In genomic region chr2:85156141-85156540, GRCh38 we compare ENCODE assay signal across 27 cellular contexts. TPM values are rescaled to one million over a fixed set of nuclear protein-coding genes. Genes with fewer than 3 reads are reported as not detected.
DNase-seq lines count a peak whose midpoint lies in the region; ATAC-seq, FAIRE-seq and TF ChIP-seq lines count a peak whose summit lies in the region.
"Had no signal": no experiment of that assay in that cellular context is flagged by ENCODE, and none has a peak within 500 bp of the region (broad histone marks: within the 10 kb centered on the region; RNA-seq: fewer than 3 reads in every experiment).

No MANE protein-coding gene starts in this region.

- in situ Hi-C loops in IMR-90 (cut with MboI; ENCODE audit: low sequenced_read_pairs), result no loop called here
- in situ Hi-C loops in K562 (cut with MboI), result no loop called here

- no peak for TF ChIP-seq EP300 in K562 (IDR thresholded peaks at IDR 0.05; ENCODE audit: low read length)

- H3K79me2 ChIP-seq in K562 (ENCODE audit: control insufficient read depth, insufficient read depth, low read length), result no peaks in the 10 kb centered on the region

- no peak overlapping the region for H3K56ac ChIP-seq in IMR-90 (ENCODE audit: extremely low read depth, insufficient read depth, low read length)

- H3K9me3 ChIP-seq in IMR-90 (ENCODE audit: control insufficient read depth, insufficient read depth, low read length) (no peaks in the 10 kb centered on the region), K562 (replicated peaks; ENCODE audit: control insufficient read depth, insufficient read depth, low read depth, low read length) (no peaks in the 10 kb centered on the region)

- no TSS peak for BruUV-seq in IMR-90 (replicated peaks; lab: Mats Ljungman, UMichigan)
- BruUV-seq in K562 (replicated peaks; lab: Mats Ljungman, UMichigan), result no TSS peak

- TF ChIP-seq POLR2A in IMR-90 (IDR thresholded peaks at IDR 0.05; ENCODE audit: low read depth, low read length) (no peak), K562 (conservative IDR thresholded peaks at IDR 0.05) (no peak)

- H3K4me3 Mint-ChIP-seq in progenitor cell of endocrine pancreas (ENCODE audit: low read depth), result no peak overlapping the region
- H3K4me3 Mint-ChIP-seq in nephron progenitor cell, result no peak overlapping the region
- H3K4me3 Mint-ChIP-seq: activated naive CD8-positive, alpha-beta T cell treated with anti-CD3 and anti-CD28 coated beads, Interleukin-2, amount 50 U/mL, for 24 hours; CD8-positive, alpha-beta memory T cell; memory B cell; natural killer cell treated with Interleukin-12 subunit alpha and Interleukin-12 subunit beta and Interleukin-15 and Interleukin-18, amount 100 ng/mL, for 72 hours; stimulated activated effector memory CD8-positive, alpha-beta T cell treated with anti-CD3 and anti-CD28 coated beads, Interleukin-12 subunit alpha, Interleukin-12 subunit beta, amount 100 ng/mL, for 72 hours; T-helper 1 cell treated with Interleukin-12 subunit alpha and Interleukin-12 subunit beta and Interleukin-4 antibody, amounts not matched to agents 30 μg/mL and 1 μg/mL, for 36 hours had no signal

- dilution Hi-C loops in IMR-90 (cut with HindIII; ENCODE audit: low sequenced_read_pairs, unreplicated experiment), result no loop called here

- no peaks in the 10 kb centered on the region for H3K9me3 Mint-ChIP-seq in progenitor cell of endocrine pancreas (ENCODE audit: low read depth)
- no peaks in the 10 kb centered on the region for H3K9me3 Mint-ChIP-seq in nephron progenitor cell
- H3K9me3 Mint-ChIP-seq: activated naive CD8-positive, alpha-beta T cell treated with anti-CD3 and anti-CD28 coated beads, Interleukin-2, amount 50 U/mL, for 24 hours; CD8-positive, alpha-beta memory T cell; memory B cell; natural killer cell treated with Interleukin-12 subunit alpha and Interleukin-12 subunit beta and Interleukin-15 and Interleukin-18, amount 100 ng/mL, for 72 hours; stimulated activated effector memory CD8-positive, alpha-beta T cell treated with anti-CD3 and anti-CD28 coated beads, Interleukin-12 subunit alpha, Interleukin-12 subunit beta, amount 100 ng/mL, for 72 hours; T-helper 1 cell treated with Interleukin-12 subunit alpha and Interleukin-12 subunit beta and Interleukin-4 antibody, amounts not matched to agents 30 μg/mL and 1 μg/mL, for 36 hours had no signal

- H3K23ac ChIP-seq in IMR-90 (ENCODE audit: low read depth, low read length), result no peak overlapping the region

- TF ChIP-seq RAD21 in IMR-90 (IDR thresholded peaks at IDR 0.05; ENCODE audit: low read length) (no peak), K562 (CRISPR knock-in tag; conservative IDR thresholded peaks at IDR 0.05 in 1 of 2, IDR thresholded peaks at IDR 0.05 in 1 of 2) (no peak)

- peaks cover 28 to 84% of the 10 kb centered on the region in 2 experiments for H3K79me1 ChIP-seq in IMR-90 (ENCODE audit: low read depth in 1 of 2, low read length in 2 of 2)

- no peak overlapping the region for H2BK5ac ChIP-seq in IMR-90 (ENCODE audit: low read depth, low read length, poor library complexity, severe bottlenecking)

- no peak for ATAC-seq in IMR-90 (ENCODE audit: low read depth)
- ATAC-seq in K562, result no peak
- no peak for ATAC-seq in HG02610 (IDR thresholded peaks at IDR 0.05; ENCODE audit: unreplicated experiment)
- ATAC-seq: activated naive CD8-positive, alpha-beta T cell treated with anti-CD3 and anti-CD28 coated beads, Interleukin-2, amount 50 U/mL, for 24 hours; natural killer cell treated with Interleukin-12 subunit alpha and Interleukin-12 subunit beta and Interleukin-15 and Interleukin-18, amount 100 ng/mL, for 72 hours; stimulated activated effector memory CD8-positive, alpha-beta T cell treated with anti-CD3 and anti-CD28 coated beads, Interleukin-12 subunit alpha, Interleukin-12 subunit beta, amount 100 ng/mL, for 72 hours had no signal

- H3K27ac ChIP-seq in IMR-90 (ENCODE audit: insufficient read depth, low read length) (no peak overlapping the region), K562 (ENCODE audit: extremely low read depth, low read depth, low read length) (no peak overlapping the region)

- DNase-seq in IMR-90 (peak; percentile 23), K562 (ENCODE audit: extremely low read depth in 1 of 4, low spot score in 3 of 4) (no peak), foreskin melanocyte (peak; percentile 88), progenitor cell of endocrine pancreas (ENCODE audit: low spot score, unreplicated experiment) (no peak), nephron progenitor cell (no peak), NCI-H128 (lab: John Stamatoyannopoulos, UW; ENCODE audit: unreplicated experiment) (no peak), NCI-H1048 (lab: John Stamatoyannopoulos, UW) (no peak)
- DNase-seq: activated CD4-positive, alpha-beta T cell treated with anti-CD3 and anti-CD28 coated beads, Interleukin-2, amount 50 U/mL, for 1 hour; activated CD8-positive, alpha-beta memory T cell treated with anti-CD3 and anti-CD28 coated beads, Interleukin-2, amount 50 U/mL, for 4 hours; activated effector memory CD4-positive, alpha-beta T cell treated with Interleukin-2 at 50 U/mL for 16 hours; activated naive CD8-positive, alpha-beta T cell treated with anti-CD3 and anti-CD28 coated beads, Interleukin-2, amount 50 U/mL, for 24 hours; CD8-positive, alpha-beta memory T cell; effector CD8-positive, alpha-beta T cell; foreskin fibroblast; Kasumi-1; kidney; NCI-H1092 treated with DMSO at 0.1 percent for 48 hours; NCI-H2107; NCI-H526 treated with DMSO at 0.1 percent for 48 hours; SHP77; stimulated activated CD4-positive, alpha-beta T cell treated with anti-CD3 and anti-CD28 coated beads, Interleukin-15, amount 100 ng/mL, for 24 hours had no signal

- H3K27ac Mint-ChIP-seq in progenitor cell of endocrine pancreas (peak overlapping the region; percentile 79), nephron progenitor cell (no peak overlapping the region)
- H3K27ac Mint-ChIP-seq: activated naive CD8-positive, alpha-beta T cell treated with anti-CD3 and anti-CD28 coated beads, Interleukin-2, amount 50 U/mL, for 24 hours; memory B cell; natural killer cell treated with Interleukin-12 subunit alpha and Interleukin-12 subunit beta and Interleukin-15 and Interleukin-18, amount 100 ng/mL, for 72 hours; stimulated activated effector memory CD8-positive, alpha-beta T cell treated with anti-CD3 and anti-CD28 coated beads, Interleukin-12 subunit alpha, Interleukin-12 subunit beta, amount 100 ng/mL, for 72 hours; T-helper 1 cell treated with Interleukin-12 subunit alpha and Interleukin-12 subunit beta and Interleukin-4 antibody, amounts not matched to agents 30 μg/mL and 1 μg/mL, for 36 hours had no signal

- H4K20me1 ChIP-seq in IMR-90 (ENCODE audit: insufficient read depth, low read length) (peaks cover 84% of the 10 kb centered on the region), K562 (replicated peaks; ENCODE audit: control insufficient read depth, insufficient read depth, low read length) (no peaks in the 10 kb centered on the region)

- H2AK5ac ChIP-seq in IMR-90 (ENCODE audit: low read depth, low read length), result no peak overlapping the region

- H4K5ac ChIP-seq in IMR-90 (ENCODE audit: low read depth, low read length), result no peak overlapping the region

- no peak overlapping the region for H2BK120ac ChIP-seq in IMR-90 (ENCODE audit: low read depth, low read length)

- H3K4me3 ChIP-seq in IMR-90 (ENCODE audit: insufficient read depth, low read depth, low read length) (no peak overlapping the region), K562 (no peak overlapping the region)

- H2BK20ac ChIP-seq in IMR-90 (ENCODE audit: low read depth, low read length), result no peak overlapping the region

- POLR2A ChIA-PET in IMR-90 (lab: Charles Lee; ENCODE audit: unreplicated experiment) (no interaction called here), K562 (lab: Yijun Ruan, JAX) (interaction anchor here (0.5 to 1.2 kb wide), 3 partner anchors 11 to 674 kb away, joined by 3 read pairs; no protein-coding TSS in a partner anchor)

- CTCF ChIA-PET in IMR-90 (lab: Yijun Ruan, JAX) (interaction anchor here (0.5 kb wide), 1 partner anchor 85 kb away, joined by 3 read pairs; no protein-coding TSS in a partner anchor), K562 (lab: Yijun Ruan, JAX; ENCODE audit: low intra/inter-chr PET ratio) (interaction anchor here (0.5 kb wide), 1 partner anchor 47 kb away, joined by 3 read pairs; no protein-coding TSS in a partner anchor)

- no peak overlapping the region for H3K9ac ChIP-seq in IMR-90 (ENCODE audit: low read depth, low read length)
- H3K9ac ChIP-seq in K562 (ENCODE audit: insufficient read depth in 1 of 2, low read depth in 2 of 2, low read length in 2 of 2), result no peak overlapping the region

- no peak overlapping the region for H3K18ac ChIP-seq in IMR-90 (ENCODE audit: low read depth, low read length)

- H3K4me2 ChIP-seq in IMR-90 (ENCODE audit: low read depth, low read length), result no peak overlapping the region
- H3K4me2 ChIP-seq in K562 (ENCODE audit: insufficient read depth, low read length), result no peak overlapping the region

- no peak for FAIRE-seq in K562 (lab: Jason Lieb, UNC)
- FAIRE-seq: kidney had no signal

- H3K9me1 ChIP-seq in IMR-90 (ENCODE audit: insufficient read depth, low read length) (peaks cover 22% of the 10 kb centered on the region), K562 (ENCODE audit: control insufficient read depth, insufficient read depth, low read length) (no peaks in the 10 kb centered on the region)

- peak overlapping the region; percentile 58; the same call in 1 of the 2 replicates for H3K14ac ChIP-seq in IMR-90 (replicated peaks; ENCODE audit: low read depth, low read length)

- H3K27me3 ChIP-seq in IMR-90 (ENCODE audit: control insufficient read depth, insufficient read depth, low read length), result no peaks in the 10 kb centered on the region
- H3K27me3 ChIP-seq in K562 (ENCODE audit: control insufficient read depth in 2 of 2, insufficient read depth in 2 of 2, low read length in 2 of 2), result peaks cover 15 to 53% of the 10 kb centered on the region in 2 experiments

- H4K91ac ChIP-seq in IMR-90 (ENCODE audit: insufficient read depth, low read depth, low read length), result no peak overlapping the region

- H3K27me3 Mint-ChIP-seq in progenitor cell of endocrine pancreas (no peaks in the 10 kb centered on the region), nephron progenitor cell (ENCODE audit: low read depth, poor library complexity) (no peaks in the 10 kb centered on the region)
- H3K27me3 Mint-ChIP-seq: activated naive CD8-positive, alpha-beta T cell treated with anti-CD3 and anti-CD28 coated beads, Interleukin-2, amount 50 U/mL, for 24 hours had no signal

- no peak overlapping the region for H2AFZ ChIP-seq in IMR-90 (replicated peaks; ENCODE audit: low read length, poor library complexity)
- no peak overlapping the region for H2AFZ ChIP-seq in K562 (ENCODE audit: low read depth, low read length)

- intact Hi-C loops in IMR-90 (cut with micrococcal nuclease) (no loop called here), K562 (cut with micrococcal nuclease) (no loop called here)

- H3K36me3 ChIP-seq in IMR-90 (ENCODE audit: control insufficient read depth, insufficient read depth, low read length) (no peaks in the 10 kb centered on the region), K562 (ENCODE audit: control insufficient read depth, insufficient read depth, low read length) (no peaks in the 10 kb centered on the region)

- peaks cover 12% of the 10 kb centered on the region for H3K4me1 ChIP-seq in IMR-90 (ENCODE audit: control insufficient read depth, insufficient read depth, low read length)
- H3K4me1 ChIP-seq in K562 (replicated peaks in 1 of 2; ENCODE audit: control insufficient read depth in 2 of 2, insufficient read depth in 2 of 2, low read length in 2 of 2), result no peaks in the 10 kb centered on the region

- H3K4ac ChIP-seq in IMR-90 (ENCODE audit: low read depth, low read length), result no peak overlapping the region

- no peak for TF ChIP-seq CTCF in IMR-90 (conservative IDR thresholded peaks at IDR 0.05; ENCODE audit: low read depth, low read length)
- no peak for TF ChIP-seq CTCF in K562 (IDR thresholded peaks at IDR 0.05 in 2 of 3, conservative IDR thresholded peaks at IDR 0.05 in 1 of 3; ENCODE audit: insufficient read depth in 2 of 3, low read depth in 1 of 3, low read length in 3 of 3)
- no peak for TF ChIP-seq CTCF in progenitor cell of endocrine pancreas (IDR thresholded peaks at IDR 0.05; ENCODE audit: unreplicated experiment)
- TF ChIP-seq CTCF in nephron progenitor cell (IDR thresholded peaks at IDR 0.05), result no peak

- no peak overlapping the region for H2AK9ac ChIP-seq in IMR-90 (replicated peaks; ENCODE audit: low read depth, low read length, poor library complexity)

- peaks cover 3% of the 10 kb centered on the region for H3K36me3 Mint-ChIP-seq in progenitor cell of endocrine pancreas (ENCODE audit: insufficient read depth)
- H3K36me3 Mint-ChIP-seq in nephron progenitor cell (ENCODE audit: low read depth), result peaks cover 55% of the 10 kb centered on the region
- H3K36me3 Mint-ChIP-seq: CD8-positive, alpha-beta memory T cell; memory B cell; natural killer cell treated with Interleukin-12 subunit alpha and Interleukin-12 subunit beta and Interleukin-15 and Interleukin-18, amount 100 ng/mL, for 72 hours; stimulated activated effector memory CD8-positive, alpha-beta T cell treated with anti-CD3 and anti-CD28 coated beads, Interleukin-12 subunit alpha, Interleukin-12 subunit beta, amount 100 ng/mL, for 72 hours had no signal

- H2BK15ac ChIP-seq in IMR-90 (ENCODE audit: low read depth, low read length), result no peak overlapping the region

- no peak overlapping the region for H4K8ac ChIP-seq in IMR-90 (ENCODE audit: low read depth in 2 of 2, low read length in 2 of 2)

- WGBS in IMR-90 (ENCODE audit: extremely low coverage in 2 of 2, insufficient read length in 1 of 2), 2 experiments, result no CpG with 5 or more reads among the region's 8 CpGs
- 0% methylated on average over 8 of the region's 8 CpGs for whole genome bisulfite sequencing in K562 (ENCODE audit: insufficient coverage, low coverage, missing lambda C conversion rate)

- peaks cover 33% of the 10 kb centered on the region for H3K4me1 Mint-ChIP-seq in progenitor cell of endocrine pancreas (ENCODE audit: low read depth)
- H3K4me1 Mint-ChIP-seq in nephron progenitor cell, result peaks cover 59% of the 10 kb centered on the region
- H3K4me1 Mint-ChIP-seq: activated naive CD8-positive, alpha-beta T cell treated with anti-CD3 and anti-CD28 coated beads, Interleukin-2, amount 50 U/mL, for 24 hours; CD8-positive, alpha-beta memory T cell; memory B cell; stimulated activated effector memory CD8-positive, alpha-beta T cell treated with anti-CD3 and anti-CD28 coated beads, Interleukin-12 subunit alpha, Interleukin-12 subunit beta, amount 100 ng/mL, for 72 hours had no signal

RNA-seq across cellular contexts. Expression of gene TCF7L1, which starts 22.9 kb away (rescaled TPM):
- total RNA-seq in IMR-90 (2012; rRNA removed) (0.72 and 1.1 TPM in 2 replicates), K562 (2014; rRNA removed) (not detected in 2 replicates), K562 (2014; rRNA removed; fragmentation: Illumina TruSeq; extraction: Trizol) (not detected in 2 replicates), K562 (2015; rRNA removed; fragmentation: Illumina TruSeq; extraction: Trizol) (not detected in 2 replicates), K562 (2021) (0.11 and 0.13 TPM in 2 replicates), progenitor cell of endocrine pancreas (57.2 and 62.7 TPM in 2 replicates)
- polyA plus RNA-seq in IMR-90 (2012; rRNA removed) (9.5 and 11.1 TPM in 2 replicates), K562 (2011; rRNA removed) (not detected in 2 replicates), K562 (2014; fragmentation: Illumina TruSeq; extraction: Trizol) (0.07 and 0.09 TPM in 2 replicates), K562 (2014; fragmentation: Nextera tagmentation; extraction: Ambion mirVana) (under 1 TPM in 1 of 2 experiments, not detected in 1; 0.04 TPM), K562 (2014; rRNA removed) (0.03 and 0.05 TPM in 2 replicates)
- 12.0 and 13.9 TPM in 2 replicates for polyA plus RNA-seq in IMR-90 (2012; cell fraction: cytosol; rRNA removed)
- 26.5 and 34.3 TPM in 2 replicates for polyA plus RNA-seq in IMR-90 (2012; cell fraction: nucleus; rRNA removed; ENCODE audit: low replicate concordance)
- 0.23 TPM in 1 of 2 replicates, not detected in the other for total RNA-seq in K562 (2011; cell fraction: chromatin; rRNA removed; ENCODE audit: low replicate concordance)
- not detected in 2 replicates for total RNA-seq in K562 (2011; cell fraction: nucleolus; rRNA removed)
- total RNA-seq in K562 (2011; cell fraction: nucleoplasm; rRNA removed), result not detected in 2 replicates
- polyA plus RNA-seq in K562 (2011; cell fraction: cytosol; rRNA removed), result 0.03 TPM in 1 of 2 replicates, not detected in the other
- 0.07 TPM in 1 of 2 replicates, not detected in the other for polyA plus RNA-seq in K562 (2011; cell fraction: nucleus; rRNA removed)
- 0.17 and 0.21 TPM in 2 replicates for polyA plus RNA-seq in K562 (2012)
- polyA minus RNA-seq in K562 (2011; rRNA and poly(A)+ RNA removed), result not detected in 2 replicates
- not detected in 2 replicates for polyA minus RNA-seq in K562 (2011; cell fraction: cytosol; rRNA and poly(A)+ RNA removed)
- not detected in 2 replicates for polyA minus RNA-seq in K562 (2011; cell fraction: nucleus; rRNA and poly(A)+ RNA removed)
- total RNA-seq: CD8-positive, alpha-beta memory T cell; OCI-LY7 had no signal

Comparison
In these comparisons a context has a peak if more than half of its experiments do, and no peak if none do; other contexts are left out.
1. DNase-seq: peak in IMR-90 (single experiment) and foreskin melanocyte (single experiment); none in K562 (0 of 4), progenitor cell of endocrine pancreas (single experiment), nephron progenitor cell (single experiment), NCI-H128 (single experiment) and NCI-H1048 (single experiment).
2. RNA of gene TCF7L1, which starts 22.9 kb away (total RNA-seq): 57.2 to 62.7 TPM in progenitor cell of endocrine pancreas; 0.72 to 1.1 TPM in IMR-90 and 0.11 to 0.23 TPM in K562; every median in the first group is over 10 times any median in the second.